1 cellular context compared by ENCODE assay signal in the genomic region with DNA sequence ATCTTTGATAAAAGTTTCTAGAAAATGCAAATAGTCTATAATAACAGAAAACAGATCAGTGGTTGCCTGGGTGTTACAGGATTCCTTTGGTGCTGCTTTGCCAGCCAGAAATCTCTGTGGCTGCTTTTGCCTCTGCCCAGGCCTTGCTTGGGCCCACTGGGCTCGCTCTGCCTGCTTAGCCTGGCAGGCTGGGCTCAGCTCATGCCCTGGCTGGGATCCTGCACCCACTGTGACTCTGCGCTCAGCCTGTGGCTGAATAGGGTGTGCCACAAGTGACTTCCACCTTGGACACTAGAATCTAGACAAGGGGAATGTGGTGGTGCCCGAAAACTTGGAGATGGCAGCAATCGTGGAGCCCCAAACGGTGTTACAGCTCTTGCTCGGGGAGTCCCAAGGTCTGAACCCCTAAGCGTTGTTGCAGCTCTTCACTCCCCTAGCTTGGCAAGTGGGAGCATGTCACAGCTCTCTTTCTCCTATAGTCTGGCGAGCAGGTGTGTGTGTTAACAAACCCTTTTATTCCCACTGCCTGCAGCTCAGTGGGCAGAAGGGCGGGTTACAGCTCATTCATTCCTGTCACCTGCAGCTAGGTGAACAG.
TF ChIP-seq lines count a peak whose summit lies in the region.

No MANE protein-coding gene starts in this region.

TF ChIP-seq in H1, 55 proteins besides CTCF, POLR2A, EP300 and RAD21:
- TF ChIP-seq CEBPB (IDR thresholded peaks at IDR 0.05; ENCODE audit: low read depth, low read length) (no peak), SRF (IDR thresholded peaks at IDR 0.05; ENCODE audit: low read depth, low read length) (no peak), CBX8 (IDR thresholded peaks at IDR 0.05; ENCODE audit: borderline replicate concordance, low read depth, low read length) (no peak), SP1 (IDR thresholded peaks at IDR 0.05; ENCODE audit: low read depth, low read length) (no peak), EGR1 (IDR thresholded peaks at IDR 0.05; ENCODE audit: borderline replicate concordance, low read depth, low read length) (no peak), PHF8 (conservative IDR thresholded peaks at IDR 0.05; ENCODE audit: low read depth, low read length) (no peak), SP2 (IDR thresholded peaks at IDR 0.05; ENCODE audit: low read length) (no peak), CREB1 (IDR thresholded peaks at IDR 0.05) (no peak), RBBP5 (IDR thresholded peaks at IDR 0.05; ENCODE audit: borderline replicate concordance, low read depth, low read length) (no peak), RNF2 (IDR thresholded peaks at IDR 0.05; ENCODE audit: borderline replicate concordance, low read depth, low read length, missing control alignments, poor library complexity, severe bottlenecking) (no peak), TEAD4 (IDR thresholded peaks at IDR 0.05; ENCODE audit: low read depth, low read length) (no peak), HDAC6 (IDR thresholded peaks at IDR 0.05; ENCODE audit: low read depth, low read length) (no peak), SIN3A (conservative IDR thresholded peaks at IDR 0.05 in 1 of 2, IDR thresholded peaks at IDR 0.05 in 1 of 2; ENCODE audit: low read depth in 1 of 2, low read length in 2 of 2) (no peak), JUN (IDR thresholded peaks at IDR 0.05; ENCODE audit: low read depth, low read length) (no peak), KDM5A (IDR thresholded peaks at IDR 0.05; ENCODE audit: low read length) (no peak), POLR2AphosphoS5 (IDR thresholded peaks at IDR 0.05; ENCODE audit: low read depth, low read length) (no peak), TAF7 (optimal IDR thresholded peaks at IDR 0.05; ENCODE audit: borderline replicate concordance, low read depth, low read length) (no peak), SAP30 (IDR thresholded peaks at IDR 0.05; ENCODE audit: insufficient read depth, insufficient replicate concordance, low read length) (no peak), SUZ12 (IDR thresholded peaks at IDR 0.05; ENCODE audit: low read length) (no peak)
- TF ChIP-seq, protein P1, sequence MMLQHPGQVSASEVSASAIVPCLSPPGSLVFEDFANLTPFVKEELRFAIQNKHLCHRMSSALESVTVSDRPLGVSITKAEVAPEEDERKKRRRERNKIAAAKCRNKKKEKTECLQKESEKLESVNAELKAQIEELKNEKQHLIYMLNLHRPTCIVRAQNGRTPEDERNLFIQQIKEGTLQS (IDR thresholded peaks at IDR 0.05; ENCODE audit: insufficient read depth, low read depth, low read length), result no peak
